In genomic region chr4:110142461-110142860, GRCh38 we compare ENCODE assay signal across 24 cellular contexts.
"Had no signal": no experiment of that assay in that cellular context is flagged by ENCODE, and none has a peak within 500 bp of the region (broad histone marks: within the 10 kb centered on the region; RNA-seq: fewer than 3 reads in every experiment).

No MANE protein-coding gene starts in this region.

- H3K4me1 ChIP-seq: left lung, right atrium auricular region, suprapubic skin, tibial artery, upper lobe of right lung had no signal

- H3K4me3 ChIP-seq: left lung, lower lobe of right lung, ovary, right atrium auricular region, right lobe of liver, suprapubic skin, thoracic aorta, tibial artery, upper lobe of right lung had no signal

- ATAC-seq: left cardiac atrium; left lung; lower lobe of right lung; naive thymus-derived CD4-positive, alpha-beta T cell; natural killer cell treated with Interleukin-12 subunit alpha and Interleukin-12 subunit beta and Interleukin-15 and Interleukin-18, amount 100 ng/mL, for 72 hours; right lobe of liver; stimulated activated naive B cell treated with anti-CD40 and anti-IgM and Interleukin-4, amounts not matched to agents 10 μg/mL and 1 μg/mL and 100 μg/mL, for 72 hours; upper lobe of right lung had no signal

- H3K36me3 ChIP-seq: left lung, lower lobe of right lung, ovary, right atrium auricular region, right lobe of liver, suprapubic skin, thoracic aorta, tibial artery, upper lobe of right lung had no signal

- H3K9me3 ChIP-seq: left lung, lower lobe of right lung, ovary, right atrium auricular region, right lobe of liver, suprapubic skin, thoracic aorta, tibial artery, upper lobe of right lung had no signal

- H3K27me3 ChIP-seq: left lung, ovary, right atrium auricular region, right lobe of liver, suprapubic skin, tibial artery, upper lobe of right lung had no signal

- H3K27ac ChIP-seq: left lung, lower lobe of right lung, ovary, right atrium auricular region, right lobe of liver, suprapubic skin, thoracic aorta, tibial artery, upper lobe of right lung had no signal

- FAIRE-seq: keratinocyte, urothelium cell line had no signal

- DNase-seq: hippocampal formation; kidney glomerular epithelial cell; left cardiac atrium; left lung; lower lobe of right lung; mammary epithelial cell; mesenchymal stem cell; naive thymus-derived CD4-positive, alpha-beta T cell; ovary; right lobe of liver; stimulated activated CD4-positive, alpha-beta T cell treated with anti-CD3 and anti-CD28 coated beads, Interleukin-12 subunit alpha, Interleukin-12 subunit beta, amount 100 ng/mL, for 4 hours; stimulated activated CD4-positive, alpha-beta T cell treated with anti-CD3 and anti-CD28 coated beads, Interleukin-15, amount 100 ng/mL, for 24 hours; stimulated activated CD4-positive, alpha-beta T cell treated with anti-CD3 and anti-CD28 coated beads, Interleukin-2, amount 100 ng/mL, for 24 hours; stimulated activated CD4-positive, alpha-beta T cell treated with anti-CD3 and anti-CD28 coated beads, Interleukin-4, amount 100 ng/mL, for 1 hour; stimulated activated naive B cell treated with anti-CD40 and anti-IgM and Interleukin-4, amounts not matched to agents 10 μg/mL and 1 μg/mL and 100 μg/mL, for 72 hours; tibial artery; trophoblast cell; upper lobe of right lung had no signal
